Comparison of ENCODE assay signal across 9 cellular contexts in the genomic region with DNA sequence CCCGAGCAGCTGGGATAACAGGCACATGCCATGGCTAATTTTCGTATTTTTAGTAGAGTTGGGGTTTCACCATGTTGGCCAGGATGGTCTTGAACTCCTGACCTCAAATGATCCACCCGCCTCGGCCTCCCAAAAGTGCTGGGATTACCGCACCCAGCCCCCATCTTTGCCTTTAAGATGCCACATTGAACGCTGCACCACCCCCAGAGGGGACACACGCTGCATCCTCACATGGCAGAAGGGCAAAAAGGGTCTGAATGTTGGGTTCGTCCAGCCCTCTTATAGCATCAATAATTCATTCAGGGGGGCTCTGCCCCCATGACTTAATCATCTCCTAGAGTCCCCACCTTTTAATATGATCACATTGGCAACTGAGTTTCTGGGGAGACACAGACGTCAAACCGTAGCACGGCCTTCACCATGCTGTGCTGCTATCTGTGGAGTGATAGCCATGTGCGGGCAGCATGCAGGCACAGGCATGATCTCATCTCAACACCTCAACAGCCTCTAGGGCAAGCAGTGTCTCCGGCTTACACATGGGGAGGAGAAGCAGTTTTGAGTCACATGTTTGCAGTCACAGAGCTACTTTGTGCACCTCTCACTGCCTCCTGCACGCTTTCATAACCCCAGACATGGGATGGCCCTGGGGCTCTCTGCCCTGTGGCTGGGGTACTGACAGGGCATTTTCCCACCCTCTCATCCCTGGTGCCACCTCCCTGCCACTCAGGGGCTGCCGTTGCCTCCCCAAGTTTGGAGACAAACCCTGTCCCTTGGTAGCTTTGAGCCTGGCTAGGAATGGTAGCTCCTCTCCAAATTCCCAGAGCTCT. TPM values are rescaled to one million over a fixed set of nuclear protein-coding genes. Genes with fewer than 3 reads are reported as not detected.
DNase-seq lines count a peak whose midpoint lies in the region.
"Had no signal": no experiment of that assay in that cellular context is flagged by ENCODE, and none has a peak within 500 bp of the region (broad histone marks: within the 10 kb centered on the region; RNA-seq: fewer than 3 reads in every experiment).

No MANE protein-coding gene starts in this region.

- DNase-seq in stimulated activated CD4-positive, alpha-beta T cell treated with anti-CD3 and anti-CD28 coated beads, Interleukin-4, amount 100 ng/mL, for 24 hours: peak; percentile 3
- no peak for DNase-seq in stimulated activated CD4-positive, alpha-beta T cell treated with anti-CD3 and anti-CD28 coated beads, Interleukin-4, amount 100 ng/mL, for 1 hour
- peak; percentile 11 for DNase-seq in activated CD4-positive, alpha-beta memory T cell treated with anti-CD3 and anti-CD28 coated beads, Interleukin-2, amount 10 ng/mL, durations not matched to agents 7 days and 5 days
- peak; percentile 38 for DNase-seq in kidney glomerular epithelial cell (lab: John Stamatoyannopoulos, UW)
- no peak for DNase-seq in NCI-H1105 treated with DMSO at 0.1 percent for 48 hours (lab: John Stamatoyannopoulos, UW)
- no peak for DNase-seq in dedifferentiated amniotic fluid mesenchymal stem cell (ENCODE audit: extremely low spot score)
- DNase-seq in SK-N-DZ (ENCODE audit: low spot score): no peak
- DNase-seq in NCI-H524 treated with DMSO at 0.1 percent for 48 hours (lab: John Stamatoyannopoulos, UW): no peak
- DNase-seq: COR-L47 had no signal

- POLR2A ChIA-PET in activated CD4-positive, alpha-beta memory T cell treated with anti-CD3 and anti-CD28 coated beads, Interleukin-2, amount 10 ng/mL, durations not matched to agents 7 days and 5 days (lab: Charles Lee): interaction anchor here (1.5 kb wide), 1 partner anchor 15 kb away, joined by 3 read pairs; no protein-coding TSS in a partner anchor

- H3K36me3 Mint-ChIP-seq in activated CD4-positive, alpha-beta memory T cell treated with anti-CD3 and anti-CD28 coated beads, Interleukin-2, amount 10 ng/mL, durations not matched to agents 7 days and 5 days (ENCODE audit: low read depth): peaks cover 54% of the 10 kb centered on the region

- no peaks in the 10 kb centered on the region for H3K9me3 Mint-ChIP-seq in activated CD4-positive, alpha-beta memory T cell treated with anti-CD3 and anti-CD28 coated beads, Interleukin-2, amount 10 ng/mL, durations not matched to agents 7 days and 5 days

- H3K27ac Mint-ChIP-seq in activated CD4-positive, alpha-beta memory T cell treated with anti-CD3 and anti-CD28 coated beads, Interleukin-2, amount 10 ng/mL, durations not matched to agents 7 days and 5 days: peak overlapping the region; percentile 27

- H3K4me1 Mint-ChIP-seq in activated CD4-positive, alpha-beta memory T cell treated with anti-CD3 and anti-CD28 coated beads, Interleukin-2, amount 10 ng/mL, durations not matched to agents 7 days and 5 days: peaks cover 28% of the 10 kb centered on the region

- CTCF ChIA-PET in activated CD4-positive, alpha-beta memory T cell treated with anti-CD3 and anti-CD28 coated beads, Interleukin-2, amount 10 ng/mL, durations not matched to agents 7 days and 5 days (lab: Charles Lee): interaction anchor here (1.6 to 1.9 kb wide), 2 partner anchors 10 to 14 kb away, joined by 4 read pairs; no protein-coding TSS in a partner anchor

- H3K4me3 Mint-ChIP-seq in activated CD4-positive, alpha-beta memory T cell treated with anti-CD3 and anti-CD28 coated beads, Interleukin-2, amount 10 ng/mL, durations not matched to agents 7 days and 5 days: no peak overlapping the region

- no peaks in the 10 kb centered on the region for H3K27me3 Mint-ChIP-seq in activated CD4-positive, alpha-beta memory T cell treated with anti-CD3 and anti-CD28 coated beads, Interleukin-2, amount 10 ng/mL, durations not matched to agents 7 days and 5 days

RNA-seq across cellular contexts. Expression of gene IL21R, which starts 30.0 kb away (rescaled TPM):
- total RNA-seq in activated CD4-positive, alpha-beta memory T cell treated with anti-CD3 and anti-CD28 coated beads, Interleukin-2, amount 10 ng/mL, durations not matched to agents 7 days and 5 days: 10 to 100 TPM; 29.2 to 29.5 TPM
- 1.5 and 1.6 TPM in 2 replicates for polyA plus RNA-seq in SK-N-DZ (2014; cell fraction: cytosol; rRNA removed)
- polyA plus RNA-seq in SK-N-DZ (2014; cell fraction: nucleus; rRNA removed): 0.69 and 0.82 TPM in 2 replicates

Comparison
In these comparisons a context has a peak if more than half of its experiments do, and no peak if none do; other contexts are left out.
1. DNase-seq: peak in stimulated activated CD4-positive, alpha-beta T cell treated with anti-CD3 and anti-CD28 coated beads, Interleukin-4, amount 100 ng/mL, for 24 hours (single experiment), activated CD4-positive, alpha-beta memory T cell treated with anti-CD3 and anti-CD28 coated beads, Interleukin-2, amount 10 ng/mL, durations not matched to agents 7 days and 5 days (single experiment) and kidney glomerular epithelial cell (single experiment); none in stimulated activated CD4-positive, alpha-beta T cell treated with anti-CD3 and anti-CD28 coated beads, Interleukin-4, amount 100 ng/mL, for 1 hour (single experiment), NCI-H1105 treated with DMSO at 0.1 percent for 48 hours (single experiment), dedifferentiated amniotic fluid mesenchymal stem cell (single experiment), SK-N-DZ (single experiment) and NCI-H524 treated with DMSO at 0.1 percent for 48 hours (single experiment).